ENCODE assay signal across 10 cellular contexts in genomic region chr11:44619931-44620725, GRCh38. TPM values are rescaled to one million over a fixed set of nuclear protein-coding genes. Genes with fewer than 3 reads are reported as not detected.
DNase-seq lines count a peak whose midpoint lies in the region; ATAC-seq and TF ChIP-seq lines count a peak whose summit lies in the region.
"Had no signal": no experiment of that assay in that cellular context is flagged by ENCODE, and none has a peak within 500 bp of the region (broad histone marks: within the 10 kb centered on the region; RNA-seq: fewer than 3 reads in every experiment).

No MANE protein-coding gene starts in this region.

- DNase-seq in stimulated activated CD4-positive, alpha-beta T cell treated with anti-CD3 and anti-CD28 coated beads, Interleukin-4, amount 100 ng/mL, for 24 hours: peak; percentile 2
- no peak for DNase-seq in stimulated activated CD4-positive, alpha-beta T cell treated with anti-CD3 and anti-CD28 coated beads, Interleukin-12 subunit alpha, Interleukin-12 subunit beta, amount 100 ng/mL, for 4 hours
- DNase-seq in mesenteric fat pad (ENCODE audit: low spot score): peak; percentile 77
- DNase-seq in vagina (ENCODE audit: extremely low spot score in 2 of 2): peak; percentile 70 to 74
- DNase-seq: GF-D8 had no signal

- H3K4me1 ChIP-seq in vagina: no peaks in the 10 kb centered on the region

- peaks cover 0 to 10% of the 10 kb centered on the region in 2 donors for H3K36me3 ChIP-seq in vagina

- H3K27ac Mint-ChIP-seq in brain: peak overlapping the region in 3 of 5 experiments; percentile 40 to 81 (median 56)

- no peak for TF ChIP-seq CTCF in brain (conservative IDR thresholded peaks at IDR 0.05)
- no peak for TF ChIP-seq CTCF in vagina (IDR thresholded peaks at IDR 0.05)

- H3K9me3 Mint-ChIP-seq in brain: no peaks in the 10 kb centered on the region

- H3K27me3 Mint-ChIP-seq in brain: peaks cover 4% of the 10 kb centered on the region

- intact Hi-C loops in vagina (cut with DNase I): loop anchor here (2.0 to 10.0 kb wide), 2 partner anchors 105 to 291 kb away; partner anchors contain the start of gene TSPAN18

- no peaks in the 10 kb centered on the region for H3K9me3 ChIP-seq in vagina

- H3K4me1 Mint-ChIP-seq in brain: peaks cover 55% of the 10 kb centered on the region

- no peak overlapping the region for H3K4me3 ChIP-seq in vagina

- no peak overlapping the region for H3K4me3 Mint-ChIP-seq in brain

- H3K36me3 Mint-ChIP-seq in brain: no peaks in the 10 kb centered on the region

- no peaks in the 10 kb centered on the region for H3K27me3 ChIP-seq in vagina

- no peak overlapping the region for H3K27ac ChIP-seq in vagina
- H3K27ac ChIP-seq: C4-2B had no signal

- ATAC-seq in HG02973 (IDR thresholded peaks at IDR 0.05; ENCODE audit: unreplicated experiment) (no peak), HG03442 (IDR thresholded peaks at IDR 0.05; ENCODE audit: unreplicated experiment) (no peak), HG02885 (IDR thresholded peaks at IDR 0.05; ENCODE audit: poor library complexity, unreplicated experiment) (no peak)

- TF ChIP-seq POLR2A in vagina (IDR thresholded peaks at IDR 0.05): no peak

RNA-seq across cellular contexts. Expression of gene CD82, which starts 54.7 kb away (rescaled TPM):
- polyA plus RNA-seq in brain (ENCODE audit: insufficient read depth, low read depth, low replicate concordance): 43.1 TPM
- 67.6 TPM for total RNA-seq in mesenteric fat pad
- 91.6 TPM for total RNA-seq in vagina
